ENCODE assay signal across 19 cellular contexts in genomic region chr9:78026947-78027346, GRCh38. TPM values are rescaled to one million over a fixed set of nuclear protein-coding genes. Genes with fewer than 3 reads are reported as not detected.
A peak's percentile ranks its signal among the peaks of the same experiment; 100 is the strongest.
DNase-seq lines count a peak whose midpoint lies in the region; TF ChIP-seq lines count a peak whose summit lies in the region.
"Had no signal": no experiment of that assay in that cellular context is flagged by ENCODE, and none has a peak within 500 bp of the region (broad histone marks: within the 10 kb centered on the region; RNA-seq: fewer than 3 reads in every experiment).

No MANE protein-coding gene starts in this region.

- peaks cover 0 to 5% (median 0%) of the 10 kb centered on the region in 11 experiments; a peak in 1 of 22 replicates for H3K36me3 ChIP-seq in BLaER1 treated with 17β-estradiol and CSF1 and Interleukin-3, amounts not matched to agents 10 nM and 100 nM
- H3K36me3 ChIP-seq in brain microvascular endothelial cell (replicated peaks) = no peaks in the 10 kb centered on the region
- H3K36me3 ChIP-seq: right atrium auricular region had no signal

- no peak overlapping the region for H3K4me3 Mint-ChIP-seq in osteocyte (ENCODE audit: unreplicated experiment)
- H3K4me3 Mint-ChIP-seq: activated CD4-positive, alpha-beta T cell treated with anti-CD3 and anti-CD28 coated beads for 36 hours; activated naive CD4-positive, alpha-beta T cell treated with anti-CD3 and anti-CD28 coated beads, Interleukin-2, amount 50 U/mL, for 24 hours; natural killer cell had no signal

- H3K4me1 ChIP-seq in BLaER1 treated with 17β-estradiol and CSF1 and Interleukin-3, amounts not matched to agents 10 nM and 100 nM = peaks cover 29 to 68% (median 53%) of the 10 kb centered on the region in 10 experiments

- H3K27ac ChIP-seq in BLaER1 treated with 17β-estradiol and CSF1 and Interleukin-3, amounts not matched to agents 10 nM and 100 nM = peak overlapping the region in 2 of 11 experiments; percentile 10 to 11; a peak in 2 of 22 replicates
- H3K27ac ChIP-seq in epithelial cell of prostate (peak overlapping the region; percentile 62), brain microvascular endothelial cell (no peak overlapping the region)
- H3K27ac ChIP-seq: right atrium auricular region had no signal

- TF ChIP-seq CTCF in osteocyte (IDR thresholded peaks at IDR 0.05) (no peak), brain microvascular endothelial cell (IDR thresholded peaks at IDR 0.05; ENCODE audit: low read depth, low read length, missing control alignments) (no peak)

- H3K4me1 Mint-ChIP-seq in osteocyte (ENCODE audit: unreplicated experiment) = peaks cover 68% of the 10 kb centered on the region

- peak; percentile 58 for DNase-seq in MV-4-11 (lab: John Stamatoyannopoulos, UW)
- DNase-seq in epithelial cell of prostate (ENCODE audit: low read depth, low spot score) = no peak
- no peak for DNase-seq in osteocyte (ENCODE audit: extremely low spot score, unreplicated experiment)
- DNase-seq in OCI-M2 (lab: John Stamatoyannopoulos, UW; ENCODE audit: unreplicated experiment) = no peak
- no peak for DNase-seq in activated CD4-positive, alpha-beta T cell treated with anti-CD3 and anti-CD28 coated beads, Interleukin-2, amount 50 U/mL, for 48 hours
- DNase-seq in brain microvascular endothelial cell = no peak
- DNase-seq in occipital lobe (lab: John Stamatoyannopoulos, UW) = no peak
- DNase-seq: activated CD4-positive, alpha-beta T cell treated with anti-CD3 and anti-CD28 coated beads for 36 hours; hippocampal formation; left ventricle myocardium superior; natural killer cell; NCI-H1436 treated with DMSO at 0.1 percent for 48 hours; NCI-H524 treated with DMSO at 0.1 percent for 48 hours; RPMI8226; stimulated activated CD4-positive, alpha-beta T cell treated with anti-CD3 and anti-CD28 coated beads, Interleukin-4, amount 100 ng/mL, for 24 hours; T-helper 2 cell had no signal

- peaks cover 3 to 30% (median 26%) of the 10 kb centered on the region in 11 experiments; a peak in 21 of 22 replicates for H3K27me3 ChIP-seq in BLaER1 treated with 17β-estradiol and CSF1 and Interleukin-3, amounts not matched to agents 10 nM and 100 nM
- no peaks in the 10 kb centered on the region for H3K27me3 ChIP-seq in brain microvascular endothelial cell (replicated peaks)
- H3K27me3 ChIP-seq: right atrium auricular region had no signal

- H3K27ac Mint-ChIP-seq in osteocyte (ENCODE audit: unreplicated experiment) = peak overlapping the region; percentile 47
- H3K27ac Mint-ChIP-seq: activated CD4-positive, alpha-beta T cell treated with anti-CD3 and anti-CD28 coated beads for 36 hours; activated naive CD4-positive, alpha-beta T cell treated with anti-CD3 and anti-CD28 coated beads, Interleukin-2, amount 50 U/mL, for 24 hours; natural killer cell had no signal

- no peaks in the 10 kb centered on the region for H3K9me3 ChIP-seq in BLaER1 treated with 17β-estradiol and CSF1 and Interleukin-3, amounts not matched to agents 10 nM and 100 nM (replicated peaks in 1 of 11)
- H3K9me3 ChIP-seq: right atrium auricular region had no signal

- H3K9ac ChIP-seq in BLaER1 treated with 17β-estradiol and CSF1 and Interleukin-3, amounts not matched to agents 10 nM and 100 nM = 0 out of 22 replicates have a peak overlapping the region, but pooled peaks of 1 of the 11 experiments have one; percentile 39

- H4K20me1 ChIP-seq in BLaER1 treated with 17β-estradiol and CSF1 and Interleukin-3, amounts not matched to agents 10 nM and 100 nM = peaks cover 9 to 81% (median 39%) of the 10 kb centered on the region in 11 experiments; a peak in 18 of 22 replicates

- peak overlapping the region in 3 of 10 experiments; percentile 5 to 36 (median 8); a peak in 3 of 20 replicates for H3K4me3 ChIP-seq in BLaER1 treated with 17β-estradiol and CSF1 and Interleukin-3, amounts not matched to agents 10 nM and 100 nM
- H3K4me3 ChIP-seq in brain microvascular endothelial cell (ENCODE audit: low read depth, low read length) = no peak overlapping the region
- H3K4me3 ChIP-seq: right atrium auricular region had no signal

- no peaks in the 10 kb centered on the region for H3K36me3 Mint-ChIP-seq in osteocyte (ENCODE audit: unreplicated experiment)
- H3K36me3 Mint-ChIP-seq: activated naive CD4-positive, alpha-beta T cell treated with anti-CD3 and anti-CD28 coated beads, Interleukin-2, amount 50 U/mL, for 24 hours; natural killer cell had no signal

- H3K9me3 Mint-ChIP-seq in osteocyte (ENCODE audit: unreplicated experiment) = no peaks in the 10 kb centered on the region
- H3K9me3 Mint-ChIP-seq: activated naive CD4-positive, alpha-beta T cell treated with anti-CD3 and anti-CD28 coated beads, Interleukin-2, amount 50 U/mL, for 24 hours; natural killer cell had no signal

- in situ Hi-C loops in brain microvascular endothelial cell (cut with HindIII; ENCODE audit: low pct_ligation_motif_present, low sequenced_read_pairs) = no loop called here

- H3K4me2 ChIP-seq in BLaER1 treated with 17β-estradiol and CSF1 and Interleukin-3, amounts not matched to agents 10 nM and 100 nM = peak overlapping the region in 6 of 11 experiments; percentile 8 to 98 (median 81); a peak in 10 of 22 replicates

- no peaks in the 10 kb centered on the region for H3K27me3 Mint-ChIP-seq in osteocyte (ENCODE audit: unreplicated experiment)
- H3K27me3 Mint-ChIP-seq: activated CD4-positive, alpha-beta T cell treated with anti-CD3 and anti-CD28 coated beads for 36 hours; activated naive CD4-positive, alpha-beta T cell treated with anti-CD3 and anti-CD28 coated beads, Interleukin-2, amount 50 U/mL, for 24 hours had no signal

RNA-seq across cellular contexts. Expression of gene GNAQ, which starts 4.7 kb away (rescaled TPM):
- total RNA-seq in osteocyte (65.9 and 71.2 TPM in 2 replicates), occipital lobe (169 TPM)
